ENCODE assay signal across 8 cellular contexts in genomic region chr10:97336942-97337719, GRCh38. TPM values are rescaled to one million over a fixed set of nuclear protein-coding genes. Genes with fewer than 3 reads are reported as not detected.
DNase-seq lines count a peak whose midpoint lies in the region; FAIRE-seq and TF ChIP-seq lines count a peak whose summit lies in the region.

No MANE protein-coding gene starts in this region.

- intact Hi-C loops in activated T-helper 1 cell treated with anti-CD3 and anti-CD28 coated beads, Interleukin-12 subunit alpha, Interleukin-12 subunit beta, Interleukin-2, Interleukin-4 antibody, amounts not matched to agents 30 ng/mL and 10 ng/mL and 1 ng/mL, durations not matched to agents 14 hours and 24 hours and 36 hours (cut with micrococcal nuclease) = loop anchor here (10.0 kb wide), 1 partner anchor 362 kb away; no protein-coding TSS in a partner anchor
- intact Hi-C loops in activated CD4-positive, alpha-beta memory T cell treated with anti-CD3 and anti-CD28 coated beads for 36 hours (cut with micrococcal nuclease) = no loop called here

- H3K36me3 ChIP-seq in keratinocyte (ENCODE audit: control insufficient read depth in 2 of 2, extremely low read depth in 1 of 2, insufficient read depth in 2 of 2, low read length in 2 of 2) (no peaks in the 10 kb centered on the region), tibial nerve (no peaks in the 10 kb centered on the region)

- peaks cover 15% of the 10 kb centered on the region for H3K79me2 ChIP-seq in keratinocyte (ENCODE audit: control insufficient read depth, insufficient read depth, low read length)

- H3K27me3 ChIP-seq in keratinocyte (ENCODE audit: control insufficient read depth, extremely low read depth, insufficient read depth, low read length) = no peaks in the 10 kb centered on the region
- no peaks in the 10 kb centered on the region for H3K27me3 ChIP-seq in tibial nerve

- TF ChIP-seq POLR2A in tibial nerve (IDR thresholded peaks at IDR 0.05) (no peak), GM12891 (IDR thresholded peaks at IDR 0.05; ENCODE audit: low read depth, low read length) (no peak)

- no peaks in the 10 kb centered on the region for H3K9me3 Mint-ChIP-seq in activated T-helper 1 cell treated with anti-CD3 and anti-CD28 coated beads, Interleukin-12 subunit alpha, Interleukin-12 subunit beta, Interleukin-2, Interleukin-4 antibody, amounts not matched to agents 30 ng/mL and 10 ng/mL and 1 ng/mL, durations not matched to agents 14 hours and 24 hours and 36 hours
- no peaks in the 10 kb centered on the region for H3K9me3 Mint-ChIP-seq in activated CD4-positive, alpha-beta memory T cell treated with anti-CD3 and anti-CD28 coated beads for 36 hours

- H3K4me3 ChIP-seq in keratinocyte (ENCODE audit: control insufficient read depth in 2 of 3, extremely low read depth in 1 of 3, insufficient read depth in 2 of 3, low read depth in 1 of 3, low read length in 3 of 3) = peak overlapping the region in 1 of 3 experiments; percentile 35
- no peak overlapping the region for H3K4me3 ChIP-seq in tibial nerve

- peak overlapping the region; percentile 47 for H3K9ac ChIP-seq in keratinocyte (ENCODE audit: control insufficient read depth, extremely low read depth, insufficient read depth, low read length)

- peaks cover 27% of the 10 kb centered on the region for H3K27me3 Mint-ChIP-seq in activated T-helper 1 cell treated with anti-CD3 and anti-CD28 coated beads, Interleukin-12 subunit alpha, Interleukin-12 subunit beta, Interleukin-2, Interleukin-4 antibody, amounts not matched to agents 30 ng/mL and 10 ng/mL and 1 ng/mL, durations not matched to agents 14 hours and 24 hours and 36 hours (ENCODE audit: insufficient read depth)
- H3K27me3 Mint-ChIP-seq in activated CD4-positive, alpha-beta memory T cell treated with anti-CD3 and anti-CD28 coated beads for 36 hours = peaks cover 1% of the 10 kb centered on the region

- no peaks in the 10 kb centered on the region for H3K9me1 ChIP-seq in keratinocyte (ENCODE audit: control insufficient read depth, extremely low read depth, insufficient read depth, low read length)

- peak overlapping the region; percentile 69 for H3K4me2 ChIP-seq in keratinocyte (ENCODE audit: control insufficient read depth, extremely low read depth, insufficient read depth, low read depth, low read length)

- TF ChIP-seq EP300 in tibial nerve (IDR thresholded peaks at IDR 0.05) = peak in 1 of 2 donors; percentile 27

- no peaks in the 10 kb centered on the region for H4K20me1 ChIP-seq in keratinocyte (ENCODE audit: control insufficient read depth, extremely low read depth, insufficient read depth, low read length)

- H3K27ac Mint-ChIP-seq in activated T-helper 1 cell treated with anti-CD3 and anti-CD28 coated beads, Interleukin-12 subunit alpha, Interleukin-12 subunit beta, Interleukin-2, Interleukin-4 antibody, amounts not matched to agents 30 ng/mL and 10 ng/mL and 1 ng/mL, durations not matched to agents 14 hours and 24 hours and 36 hours = no peak overlapping the region
- H3K27ac Mint-ChIP-seq in activated CD4-positive, alpha-beta memory T cell treated with anti-CD3 and anti-CD28 coated beads for 36 hours = no peak overlapping the region

- H3K27ac ChIP-seq in keratinocyte (ENCODE audit: control insufficient read depth, insufficient read depth, low read length) = peak overlapping the region; percentile 47
- peak overlapping the region; percentile 46 to 97 (median 90) for H3K27ac ChIP-seq in tibial nerve

- CTCF ChIA-PET in activated CD4-positive, alpha-beta memory T cell treated with anti-CD3 and anti-CD28 coated beads for 36 hours (lab: Charles Lee) = no interaction called here

- H3K9me3 ChIP-seq in keratinocyte (ENCODE audit: control insufficient read depth, low read depth, low read length) (no peaks in the 10 kb centered on the region), tibial nerve (no peaks in the 10 kb centered on the region)

- peaks cover 20% of the 10 kb centered on the region for H3K4me1 Mint-ChIP-seq in activated T-helper 1 cell treated with anti-CD3 and anti-CD28 coated beads, Interleukin-12 subunit alpha, Interleukin-12 subunit beta, Interleukin-2, Interleukin-4 antibody, amounts not matched to agents 30 ng/mL and 10 ng/mL and 1 ng/mL, durations not matched to agents 14 hours and 24 hours and 36 hours (ENCODE audit: low read depth)
- H3K4me1 Mint-ChIP-seq in activated CD4-positive, alpha-beta memory T cell treated with anti-CD3 and anti-CD28 coated beads for 36 hours (ENCODE audit: low read depth) = peaks cover 24% of the 10 kb centered on the region

- TF ChIP-seq CTCF in keratinocyte (optimal IDR thresholded peaks at IDR 0.05 in 1 of 3, IDR thresholded peaks at IDR 0.05 in 1 of 3, conservative IDR thresholded peaks at IDR 0.05 in 1 of 3; ENCODE audit: extremely low read depth in 1 of 3, insufficient read depth in 2 of 3, low read length in 3 of 3) (no peak), tibial nerve (IDR thresholded peaks at IDR 0.05) (no peak)

- 8 to 18% methylated on average over 8 to 9 of the region's 9 CpGs for WGBS in tibial nerve, 2 donors

- dilution Hi-C loops in keratinocyte (cut with MboI; ENCODE audit: extremely low pct_ligation_motif_present, low sequenced_read_pairs) = no loop called here

- H3K4me3 Mint-ChIP-seq in activated T-helper 1 cell treated with anti-CD3 and anti-CD28 coated beads, Interleukin-12 subunit alpha, Interleukin-12 subunit beta, Interleukin-2, Interleukin-4 antibody, amounts not matched to agents 30 ng/mL and 10 ng/mL and 1 ng/mL, durations not matched to agents 14 hours and 24 hours and 36 hours = peak overlapping the region; percentile 12
- no peak overlapping the region for H3K4me3 Mint-ChIP-seq in activated CD4-positive, alpha-beta memory T cell treated with anti-CD3 and anti-CD28 coated beads for 36 hours

- H3K36me3 Mint-ChIP-seq in activated T-helper 1 cell treated with anti-CD3 and anti-CD28 coated beads, Interleukin-12 subunit alpha, Interleukin-12 subunit beta, Interleukin-2, Interleukin-4 antibody, amounts not matched to agents 30 ng/mL and 10 ng/mL and 1 ng/mL, durations not matched to agents 14 hours and 24 hours and 36 hours (ENCODE audit: low read depth) = peaks cover 3% of the 10 kb centered on the region
- H3K36me3 Mint-ChIP-seq in activated CD4-positive, alpha-beta memory T cell treated with anti-CD3 and anti-CD28 coated beads for 36 hours = peaks cover 2% of the 10 kb centered on the region

- H3K4me1 ChIP-seq in keratinocyte (ENCODE audit: control insufficient read depth, extremely low read depth, insufficient read depth, low read length) = peaks cover 26% of the 10 kb centered on the region
- H3K4me1 ChIP-seq in tibial nerve = peaks cover 0 to 42% (median 19%) of the 10 kb centered on the region in 4 donors

- POLR2A ChIA-PET in activated CD4-positive, alpha-beta memory T cell treated with anti-CD3 and anti-CD28 coated beads for 36 hours (lab: Charles Lee) = interaction anchor here (0.7 kb wide), 1 partner anchor 71 kb away, joined by 4 read pairs; no protein-coding TSS in a partner anchor

- FAIRE-seq in keratinocyte (lab: Jason Lieb, UNC) = peak; percentile 55
- FAIRE-seq in GM12891 (lab: Jason Lieb, UNC) = no peak

- DNase-seq in NCI-H1417 (lab: John Stamatoyannopoulos, UW) = peak in 2 of 3 experiments; percentile 55 to 81
- no peak for DNase-seq in NCI-H1417 treated with DMSO at 0.1 percent for 48 hours (lab: John Stamatoyannopoulos, UW)
- no peak for DNase-seq in activated T-helper 1 cell treated with anti-CD3 and anti-CD28 coated beads, Interleukin-12 subunit alpha, Interleukin-12 subunit beta, Interleukin-2, Interleukin-4 antibody, amounts not matched to agents 30 ng/mL and 10 ng/mL and 1 ng/mL, durations not matched to agents 14 hours and 24 hours and 36 hours (ENCODE audit: low spot score)
- DNase-seq in keratinocyte (ENCODE audit: low read depth, low spot score) = no peak
- peak in 1 of 2 donors; percentile 53 for DNase-seq in tibial nerve (ENCODE audit: low spot score in 2 of 2)
- DNase-seq in GM12891 (ENCODE audit: insufficient read length, low spot score) = no peak
- no peak for DNase-seq in SIG-M5 (lab: John Stamatoyannopoulos, UW)
- no peak for DNase-seq in activated CD4-positive, alpha-beta memory T cell treated with anti-CD3 and anti-CD28 coated beads for 36 hours

- H2AFZ ChIP-seq in keratinocyte (ENCODE audit: control insufficient read depth, low read length) = no peak overlapping the region

RNA-seq across cellular contexts. Expression of gene FRAT2, which starts 2.6 kb away (rescaled TPM):
- 10.8 and 11.2 TPM in 2 replicates for total RNA-seq in activated T-helper 1 cell treated with anti-CD3 and anti-CD28 coated beads, Interleukin-12 subunit alpha, Interleukin-12 subunit beta, Interleukin-2, Interleukin-4 antibody, amounts not matched to agents 30 ng/mL and 10 ng/mL and 1 ng/mL, durations not matched to agents 14 hours and 24 hours and 36 hours
- 3.8 to 5.5 TPM (median 5.0 TPM) in 3 replicates for polyA plus RNA-seq in keratinocyte
- 6.1 TPM for polyA plus RNA-seq in keratinocyte (2011; ENCODE audit: low read depth)
- 3.2 and 3.8 TPM in 2 replicates for polyA plus RNA-seq in keratinocyte (2011; cell fraction: cytosol; rRNA removed)
- polyA plus RNA-seq in keratinocyte (2011; cell fraction: nucleus; rRNA removed) = 4.3 and 4.9 TPM in 2 replicates
- 4.0 and 7.8 TPM in 2 replicates for polyA plus RNA-seq in keratinocyte (2012; ENCODE audit: low replicate concordance)
- 1.0 to 2.6 TPM (median 2.3 TPM) in 3 replicates for polyA minus RNA-seq in keratinocyte
- polyA minus RNA-seq in keratinocyte (2011; cell fraction: cytosol; rRNA and poly(A)+ RNA removed) = 4.0 TPM
- 1.7 and 2.5 TPM in 2 replicates for polyA minus RNA-seq in keratinocyte (2011; cell fraction: nucleus; rRNA and poly(A)+ RNA removed)
- total RNA-seq in tibial nerve = 10 to 100 TPM; 14.6 to 28.2 (median 23.3) TPM
- 1.2 TPM for polyA plus RNA-seq in GM12891 (2012; ENCODE audit: low read depth, missing spikeins)
- 1 to 10 TPM; 5.1 to 5.3 TPM for total RNA-seq in activated CD4-positive, alpha-beta memory T cell treated with anti-CD3 and anti-CD28 coated beads for 36 hours

RNA-seq across cellular contexts. Expression of gene FRAT1, which starts 18.1 kb away (rescaled TPM):
- total RNA-seq in activated T-helper 1 cell treated with anti-CD3 and anti-CD28 coated beads, Interleukin-12 subunit alpha, Interleukin-12 subunit beta, Interleukin-2, Interleukin-4 antibody, amounts not matched to agents 30 ng/mL and 10 ng/mL and 1 ng/mL, durations not matched to agents 14 hours and 24 hours and 36 hours = 3.0 and 3.3 TPM in 2 replicates
- polyA plus RNA-seq in keratinocyte = 0.34 to 0.79 TPM (median 0.50 TPM) in 3 replicates
- 0.36 TPM for polyA plus RNA-seq in keratinocyte (2011; ENCODE audit: low read depth)
- polyA plus RNA-seq in keratinocyte (2011; cell fraction: cytosol; rRNA removed) = 0.24 and 0.39 TPM in 2 replicates
- 0.45 and 0.60 TPM in 2 replicates for polyA plus RNA-seq in keratinocyte (2011; cell fraction: nucleus; rRNA removed)
- polyA plus RNA-seq in keratinocyte (2012; ENCODE audit: low replicate concordance) = 0.69 and 1.0 TPM in 2 replicates
- polyA minus RNA-seq in keratinocyte = 0.13 to 0.40 TPM (median 0.22 TPM) in 3 replicates
- not detected for polyA minus RNA-seq in keratinocyte (2011; cell fraction: cytosol; rRNA and poly(A)+ RNA removed)
- 0.39 and 0.95 TPM in 2 replicates for polyA minus RNA-seq in keratinocyte (2011; cell fraction: nucleus; rRNA and poly(A)+ RNA removed)
- 10 to 100 TPM in 1 of 4 donors, 1 to 10 TPM in 3; 6.8 to 10.0 (median 8.5) TPM for total RNA-seq in tibial nerve
- 0.12 TPM for polyA plus RNA-seq in GM12891 (2012; ENCODE audit: low read depth, missing spikeins)
- 1 to 10 TPM; 2.1 TPM for total RNA-seq in activated CD4-positive, alpha-beta memory T cell treated with anti-CD3 and anti-CD28 coated beads for 36 hours

RNA-seq across cellular contexts. Expression of gene ARHGAP19, which starts 44.7 kb away (rescaled TPM):
- 27.1 and 27.8 TPM in 2 replicates for total RNA-seq in activated T-helper 1 cell treated with anti-CD3 and anti-CD28 coated beads, Interleukin-12 subunit alpha, Interleukin-12 subunit beta, Interleukin-2, Interleukin-4 antibody, amounts not matched to agents 30 ng/mL and 10 ng/mL and 1 ng/mL, durations not matched to agents 14 hours and 24 hours and 36 hours
- polyA plus RNA-seq in keratinocyte = 2.9 to 7.5 TPM (median 5.0 TPM) in 3 replicates
- polyA plus RNA-seq in keratinocyte (2011; ENCODE audit: low read depth) = 0.75 TPM
- polyA plus RNA-seq in keratinocyte (2011; cell fraction: cytosol; rRNA removed) = 1.8 and 3.3 TPM in 2 replicates
- 3.9 and 4.6 TPM in 2 replicates for polyA plus RNA-seq in keratinocyte (2011; cell fraction: nucleus; rRNA removed)
- polyA plus RNA-seq in keratinocyte (2012; ENCODE audit: low replicate concordance) = 1.7 and 4.2 TPM in 2 replicates
- polyA minus RNA-seq in keratinocyte = 0.98 to 7.6 TPM (median 5.3 TPM) in 3 replicates
- polyA minus RNA-seq in keratinocyte (2011; cell fraction: cytosol; rRNA and poly(A)+ RNA removed) = 1.5 TPM
- 1.7 and 3.5 TPM in 2 replicates for polyA minus RNA-seq in keratinocyte (2011; cell fraction: nucleus; rRNA and poly(A)+ RNA removed)
- 100 to 1,000 TPM in 1 of 4 donors, 10 to 100 TPM in 3; 37.5 to 109 (median 77.7) TPM for total RNA-seq in tibial nerve
- 15.2 TPM for polyA plus RNA-seq in GM12891 (2012; ENCODE audit: low read depth, missing spikeins)
- 10 to 100 TPM; 53.2 to 54.2 TPM for total RNA-seq in activated CD4-positive, alpha-beta memory T cell treated with anti-CD3 and anti-CD28 coated beads for 36 hours

Comparison
In these comparisons a context has a peak if more than half of its experiments do, and no peak if none do; other contexts are left out.
1. DNase-seq: peak in NCI-H1417 (2 of 3); none in NCI-H1417 treated with DMSO at 0.1 percent for 48 hours (single experiment), activated T-helper 1 cell treated with anti-CD3 and anti-CD28 coated beads, Interleukin-12 subunit alpha, Interleukin-12 subunit beta, Interleukin-2, Interleukin-4 antibody, amounts not matched to agents 30 ng/mL and 10 ng/mL and 1 ng/mL, durations not matched to agents 14 hours and 24 hours and 36 hours (single experiment), keratinocyte (single experiment), GM12891 (single experiment), SIG-M5 (single experiment) and activated CD4-positive, alpha-beta memory T cell treated with anti-CD3 and anti-CD28 coated beads for 36 hours (single experiment).